ENCODE assay signal across 16 cellular contexts in genomic region chr4:41095973-41096372, GRCh38.
DNase-seq lines count a peak whose midpoint lies in the region; ATAC-seq, FAIRE-seq and TF ChIP-seq lines count a peak whose summit lies in the region.
"Had no signal": no experiment of that assay in that cellular context is flagged by ENCODE, and none has a peak within 500 bp of the region (broad histone marks: within the 10 kb centered on the region; RNA-seq: fewer than 3 reads in every experiment).

No MANE protein-coding gene starts in this region.

- H3K9me3 Mint-ChIP-seq in chondrocyte (ENCODE audit: low read depth), result no peaks in the 10 kb centered on the region
- H3K9me3 Mint-ChIP-seq: CD8-positive, alpha-beta T cell; natural killer cell had no signal

- H3K9me3 ChIP-seq in skeletal muscle tissue (ENCODE audit: control insufficient read depth in 3 of 3, low read length in 3 of 3), result no peaks in the 10 kb centered on the region

- no peak overlapping the region for H3K4me3 ChIP-seq in skeletal muscle tissue (ENCODE audit: low read length in 3 of 3)

- ATAC-seq in HG03460 (IDR thresholded peaks at IDR 0.05; ENCODE audit: unreplicated experiment), result no peak
- ATAC-seq: CD8-positive, alpha-beta T cell; HepG2; natural killer cell had no signal

- peak overlapping the region; percentile 60 for H3K27ac Mint-ChIP-seq in chondrocyte (ENCODE audit: unreplicated experiment)
- H3K27ac Mint-ChIP-seq: CD8-positive, alpha-beta T cell; natural killer cell had no signal

- H3K4me3 Mint-ChIP-seq in chondrocyte (ENCODE audit: unreplicated experiment), result no peak overlapping the region
- H3K4me3 Mint-ChIP-seq: CD8-positive, alpha-beta T cell; natural killer cell had no signal

- no peaks in the 10 kb centered on the region for H3K27me3 Mint-ChIP-seq in chondrocyte (ENCODE audit: low read depth)

- peak; percentile 42 for FAIRE-seq in GM18507 (lab: Jason Lieb, UNC)
- FAIRE-seq: HepG2 had no signal

- H3K9ac ChIP-seq in skeletal muscle tissue (ENCODE audit: low read depth in 1 of 3, low read length in 3 of 3), result no peak overlapping the region

- DNase-seq in GM18507 (ENCODE audit: extremely low spot score, insufficient read length, low read depth) (no peak), LHCN-M2 (ENCODE audit: low read depth) (peak; percentile 24), chondrocyte (ENCODE audit: low spot score) (no peak), amygdala (lab: John Stamatoyannopoulos, UW) (no peak), NCI-H2081 (lab: John Stamatoyannopoulos, UW) (no peak)
- DNase-seq: activated T-cell treated with anti-CD3 and anti-CD28 coated beads for 4 hours; amniotic stem cell; CD8-positive, alpha-beta T cell; effector CD8-positive, alpha-beta T cell; left cardiac atrium; natural killer cell; NCI-H526 treated with DMSO at 0.1 percent for 48 hours; right cardiac atrium had no signal

- H3K36me3 Mint-ChIP-seq in chondrocyte (ENCODE audit: low read depth), result peaks cover 2% of the 10 kb centered on the region
- H3K36me3 Mint-ChIP-seq: CD8-positive, alpha-beta T cell; natural killer cell had no signal

- TF ChIP-seq CTCF in chondrocyte (IDR thresholded peaks at IDR 0.05), result no peak

- H3K36me3 ChIP-seq in skeletal muscle tissue (ENCODE audit: control insufficient read depth in 3 of 3, insufficient read depth in 3 of 3, low read length in 3 of 3), result no peaks in the 10 kb centered on the region

- H3K27me3 ChIP-seq in skeletal muscle tissue (ENCODE audit: control insufficient read depth in 3 of 3, insufficient read depth in 3 of 3, low read length in 3 of 3), result no peaks in the 10 kb centered on the region

- peak overlapping the region; percentile 6 for H3K27ac ChIP-seq in skeletal muscle tissue (ENCODE audit: low read depth, low read length)

- peaks cover 39% of the 10 kb centered on the region for H3K4me1 Mint-ChIP-seq in chondrocyte (ENCODE audit: low read depth)
- H3K4me1 Mint-ChIP-seq: natural killer cell had no signal

- H3K4me1 ChIP-seq in skeletal muscle tissue (ENCODE audit: control insufficient read depth in 3 of 3, insufficient read depth in 3 of 3, low read length in 3 of 3), result peaks cover 17 to 21% (median 18%) of the 10 kb centered on the region in 3 donors
